ENCODE assay signal across 8 cellular contexts in genomic region chr14:59511916-59512530, GRCh38. TPM values are rescaled to one million over a fixed set of nuclear protein-coding genes. Genes with fewer than 3 reads are reported as not detected.
DNase-seq lines count a peak whose midpoint lies in the region; TF ChIP-seq lines count a peak whose summit lies in the region.

No MANE protein-coding gene starts in this region.

- no peak overlapping the region for H3K4me3 ChIP-seq in brain microvascular endothelial cell (ENCODE audit: low read depth, low read length)

- peaks cover 10% of the 10 kb centered on the region for H3K9me3 Mint-ChIP-seq in progenitor cell of endocrine pancreas (ENCODE audit: low read depth)

- no peak overlapping the region for H3K4me3 Mint-ChIP-seq in progenitor cell of endocrine pancreas (ENCODE audit: low read depth)

- peaks cover 3% of the 10 kb centered on the region for H3K36me3 Mint-ChIP-seq in progenitor cell of endocrine pancreas (ENCODE audit: insufficient read depth)

- H3K36me3 ChIP-seq in brain microvascular endothelial cell (replicated peaks): no peaks in the 10 kb centered on the region

- peaks cover 3% of the 10 kb centered on the region for H3K4me1 Mint-ChIP-seq in progenitor cell of endocrine pancreas (ENCODE audit: low read depth)

- DNase-seq in NCI-H2227 (lab: John Stamatoyannopoulos, UW; ENCODE audit: unreplicated experiment): peak; percentile 52
- DNase-seq in NCI-H2227 treated with DMSO at 0.1 percent for 48 hours (lab: John Stamatoyannopoulos, UW): no peak
- peak; percentile 19 for DNase-seq in NAMALWA (ENCODE audit: low spot score)
- DNase-seq in brain microvascular endothelial cell: no peak
- peak; percentile 26 for DNase-seq in progenitor cell of endocrine pancreas (ENCODE audit: low spot score, unreplicated experiment)
- DNase-seq in activated CD4-positive, CD25-positive, alpha-beta regulatory T cell (lab: John Stamatoyannopoulos, UW): no peak
- DNase-seq in NCI-H774 (lab: John Stamatoyannopoulos, UW): no peak
- no peak for DNase-seq in islet precursor cell

- in situ Hi-C loops in brain microvascular endothelial cell (cut with HindIII; ENCODE audit: low pct_ligation_motif_present, low sequenced_read_pairs): no loop called here

- peaks cover 3% of the 10 kb centered on the region for H3K27me3 Mint-ChIP-seq in progenitor cell of endocrine pancreas

- H3K27ac ChIP-seq in brain microvascular endothelial cell: no peak overlapping the region

- H3K27ac Mint-ChIP-seq in progenitor cell of endocrine pancreas: no peak overlapping the region

- TF ChIP-seq CTCF in brain microvascular endothelial cell (IDR thresholded peaks at IDR 0.05; ENCODE audit: low read depth, low read length, missing control alignments) (peak; percentile 81), progenitor cell of endocrine pancreas (IDR thresholded peaks at IDR 0.05; ENCODE audit: unreplicated experiment) (peak; percentile 66)

- H3K27me3 ChIP-seq in brain microvascular endothelial cell (replicated peaks): no peaks in the 10 kb centered on the region

RNA-seq across cellular contexts. Expression of gene JKAMP, which starts 27.7 kb away (rescaled TPM):
- total RNA-seq in progenitor cell of endocrine pancreas: 55.2 and 56.2 TPM in 2 replicates

RNA-seq across cellular contexts. Expression of gene L3HYPDH, which starts 27.8 kb away (rescaled TPM):
- 20.1 and 23.7 TPM in 2 replicates for total RNA-seq in progenitor cell of endocrine pancreas

RNA-seq across cellular contexts. Expression of gene GPR135, which starts 46.8 kb away (rescaled TPM):
- total RNA-seq in progenitor cell of endocrine pancreas: 3.0 and 3.4 TPM in 2 replicates

Comparison
In these comparisons a context has a peak if more than half of its experiments do, and no peak if none do; other contexts are left out.
1. DNase-seq: peak in NCI-H2227 (single experiment), NAMALWA (single experiment) and progenitor cell of endocrine pancreas (single experiment); none in NCI-H2227 treated with DMSO at 0.1 percent for 48 hours (single experiment), brain microvascular endothelial cell (single experiment), activated CD4-positive, CD25-positive, alpha-beta regulatory T cell (0 of 4), NCI-H774 (single experiment) and islet precursor cell (single experiment).